34 cellular contexts compared by ENCODE assay signal in the genomic region with DNA sequence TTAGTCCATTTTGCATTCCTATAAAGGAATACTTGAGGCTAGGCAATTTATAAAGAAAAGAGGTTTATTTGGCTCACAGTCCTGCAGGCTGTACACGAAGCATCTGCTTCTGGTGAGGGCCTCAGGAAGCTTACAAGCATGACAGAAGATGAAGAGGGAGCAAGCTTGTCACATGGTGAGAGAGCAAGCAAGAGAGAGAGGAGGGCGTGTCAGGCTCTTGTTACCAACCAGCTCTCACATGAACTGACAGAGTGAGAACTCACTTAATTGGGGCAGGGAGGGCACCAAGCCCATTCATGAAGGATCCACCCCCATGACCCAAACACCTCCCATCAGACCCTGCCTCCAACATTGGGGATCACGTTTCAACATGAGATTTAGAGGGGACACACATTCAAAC. TPM values are rescaled to one million over a fixed set of nuclear protein-coding genes. Genes with fewer than 3 reads are reported as not detected.
"Had no signal": no experiment of that assay in that cellular context is flagged by ENCODE, and none has a peak within 500 bp of the region (broad histone marks: within the 10 kb centered on the region; RNA-seq: fewer than 3 reads in every experiment).

No MANE protein-coding gene starts in this region.

- H3K4me3 ChIP-seq: adrenal gland, body of pancreas, breast epithelium, MG63 had no signal

- H3K4me3 Mint-ChIP-seq: activated CD4-positive, alpha-beta memory T cell treated with anti-CD3 and anti-CD28 coated beads, Interleukin-2, amount 10 ng/mL, durations not matched to agents 7 days and 5 days; activated naive CD4-positive, alpha-beta T cell treated with anti-CD3 and anti-CD28 coated beads for 36 hours; activated T-cell treated with anti-CD3 and anti-CD28 coated beads, Interleukin-2, amount 50 U/mL, for 4 hours; activated T-helper 1 cell treated with anti-CD3 and anti-CD28 coated beads, Interleukin-12 subunit alpha, Interleukin-12 subunit beta, Interleukin-2, Interleukin-4 antibody, amounts not matched to agents 30 ng/mL and 10 ng/mL and 1 ng/mL, durations not matched to agents 14 hours and 24 hours and 36 hours had no signal

- H3K27ac Mint-ChIP-seq: activated CD4-positive, alpha-beta memory T cell treated with anti-CD3 and anti-CD28 coated beads, Interleukin-2, amount 10 ng/mL, durations not matched to agents 7 days and 5 days; activated naive CD4-positive, alpha-beta T cell treated with anti-CD3 and anti-CD28 coated beads for 36 hours; activated naive CD4-positive, alpha-beta T cell treated with anti-CD3 and anti-CD28 coated beads, Interleukin-2, amount 50 U/mL, for 72 hours; activated T-helper 1 cell treated with anti-CD3 and anti-CD28 coated beads, Interleukin-12 subunit alpha, Interleukin-12 subunit beta, Interleukin-2, Interleukin-4 antibody, amounts not matched to agents 30 ng/mL and 10 ng/mL and 1 ng/mL, durations not matched to agents 14 hours and 24 hours and 36 hours had no signal

- H3K36me3 ChIP-seq: adrenal gland, breast epithelium, MG63, WERI-Rb-1 had no signal

- H3K9me3 Mint-ChIP-seq: activated CD4-positive, alpha-beta memory T cell treated with anti-CD3 and anti-CD28 coated beads, Interleukin-2, amount 10 ng/mL, durations not matched to agents 7 days and 5 days; activated naive CD4-positive, alpha-beta T cell treated with anti-CD3 and anti-CD28 coated beads for 36 hours; activated T-cell treated with anti-CD3 and anti-CD28 coated beads, Interleukin-2, amount 50 U/mL, for 4 hours; activated T-helper 1 cell treated with anti-CD3 and anti-CD28 coated beads, Interleukin-12 subunit alpha, Interleukin-12 subunit beta, Interleukin-2, Interleukin-4 antibody, amounts not matched to agents 30 ng/mL and 10 ng/mL and 1 ng/mL, durations not matched to agents 14 hours and 24 hours and 36 hours had no signal

- H3K4me1 ChIP-seq: breast epithelium had no signal

- ATAC-seq: activated naive CD4-positive, alpha-beta T cell treated with anti-CD3 and anti-CD28 coated beads, Interleukin-2, amount 50 U/mL, for 72 hours; activated T-cell treated with anti-CD3 and anti-CD28 coated beads, Interleukin-2, amount 50 U/mL, for 4 hours; body of pancreas had no signal

- DNase-seq: activated CD4-positive, alpha-beta memory T cell treated with anti-CD3 and anti-CD28 coated beads, Interleukin-2, amount 10 ng/mL, durations not matched to agents 7 days and 5 days; activated CD4-positive, alpha-beta T cell treated with anti-CD3 and anti-CD28 coated beads for 1 hour; activated CD4-positive, alpha-beta T cell treated with anti-CD3 and anti-CD28 coated beads for 48 hours; activated CD4-positive, CD25-positive, alpha-beta regulatory T cell; activated CD8-positive, alpha-beta memory T cell treated with anti-CD3 and anti-CD28 coated beads, Interleukin-2, amount 50 U/mL, for 4 hours; activated gamma-delta T cell treated with Interleukin-2 at 50 U/mL for 16 hours; activated naive CD4-positive, alpha-beta T cell treated with anti-CD3 and anti-CD28 coated beads for 36 hours; activated T-cell treated with anti-CD3 and anti-CD28 coated beads for 4 hours; activated T-cell treated with anti-CD3 and anti-CD28 coated beads, Interleukin-2, amount 50 U/mL, for 4 hours; adrenal gland; body of pancreas; Kasumi-1; MG63; NCI-H1048; NCI-H1105 treated with DMSO at 0.1 percent for 48 hours; NCI-H1436; NCI-H1694; NCI-H1930; NCI-H2081 treated with DMSO at 0.1 percent for 48 hours; NCI-H2171; NCI-H510A; NCI-H526; NCI-H748 treated with DMSO at 0.1 percent for 48 hours; Right ventricle myocardium superior; SW 1271; T-helper 1 cell; T-helper 9 cell; WERI-Rb-1 had no signal

- H3K27ac ChIP-seq: adrenal gland, body of pancreas, breast epithelium, WERI-Rb-1 had no signal

- H3K27me3 ChIP-seq: adrenal gland, body of pancreas, breast epithelium, MG63 had no signal

- H3K9me3 ChIP-seq: adrenal gland, body of pancreas, breast epithelium, MG63 had no signal

- H3K36me3 Mint-ChIP-seq: activated naive CD4-positive, alpha-beta T cell treated with anti-CD3 and anti-CD28 coated beads, Interleukin-2, amount 50 U/mL, for 72 hours had no signal

RNA-seq across cellular contexts. Expression of a gene that starts 1.6 kb away (rescaled TPM):
- total RNA-seq: activated CD4-positive, alpha-beta memory T cell treated with anti-CD3 and anti-CD28 coated beads, Interleukin-2, amount 10 ng/mL, durations not matched to agents 7 days and 5 days; activated T-helper 1 cell treated with anti-CD3 and anti-CD28 coated beads, Interleukin-12 subunit alpha, Interleukin-12 subunit beta, Interleukin-2, Interleukin-4 antibody, amounts not matched to agents 30 ng/mL and 10 ng/mL and 1 ng/mL, durations not matched to agents 14 hours and 24 hours and 36 hours; astrocyte; body of pancreas; cardiac septum; OCI-LY7; Right ventricle myocardium superior had no signal
